In genomic region chr16:83143788-83144187, GRCh38 we compare ENCODE assay signal across 19 cellular contexts.
DNase-seq lines count a peak whose midpoint lies in the region; ATAC-seq and TF ChIP-seq lines count a peak whose summit lies in the region.
"Had no signal": no experiment of that assay in that cellular context is flagged by ENCODE, and none has a peak within 500 bp of the region (broad histone marks: within the 10 kb centered on the region; RNA-seq: fewer than 3 reads in every experiment).

No MANE protein-coding gene starts in this region.

- WGBS in hepatocyte (ENCODE audit: low lambda C conversion rate, missing lambda C conversion rate), result 6% methylated on average over 8 of the region's 8 CpGs

- H3K36me3 ChIP-seq in adipocyte (ENCODE audit: control insufficient read depth, insufficient read depth, low read length, severe bottlenecking), result no peaks in the 10 kb centered on the region
- H3K36me3 ChIP-seq in hepatocyte (replicated peaks; ENCODE audit: insufficient read depth, low read depth), result no peaks in the 10 kb centered on the region
- H3K36me3 ChIP-seq: BLaER1 treated with 17β-estradiol and CSF1 and Interleukin-3, amounts not matched to agents 10 nM and 100 nM; pancreas; Peyer's patch had no signal

- no peaks in the 10 kb centered on the region for H4K20me1 ChIP-seq in hepatocyte (ENCODE audit: insufficient read depth, poor library complexity, severe bottlenecking)

- ATAC-seq in GM19395 (IDR thresholded peaks at IDR 0.05; ENCODE audit: unreplicated experiment), result no peak
- ATAC-seq: activated CD4-positive, alpha-beta T cell treated with anti-CD3 and anti-CD28 coated beads for 36 hours; activated naive CD8-positive, alpha-beta T cell treated with anti-CD3 and anti-CD28 coated beads, Interleukin-2, amount 50 U/mL, for 24 hours; pancreas had no signal

- H3K4me2 ChIP-seq in hepatocyte, result peak overlapping the region; percentile 15

- H3K27ac ChIP-seq in hepatocyte, result peak overlapping the region; percentile 45
- H3K27ac ChIP-seq: BLaER1 treated with 17β-estradiol and CSF1 and Interleukin-3, amounts not matched to agents 10 nM and 100 nM; pancreas; Peyer's patch had no signal

- H3K9ac ChIP-seq in adipocyte (ENCODE audit: low read length), result no peak overlapping the region
- H3K9ac ChIP-seq: BLaER1 treated with 17β-estradiol and CSF1 and Interleukin-3, amounts not matched to agents 10 nM and 100 nM had no signal

- TF ChIP-seq CTCF in hepatocyte (IDR thresholded peaks at IDR 0.05; ENCODE audit: poor library complexity), result no peak

- H3K27me3 ChIP-seq in adipocyte (replicated peaks; ENCODE audit: control insufficient read depth, insufficient read depth, low read length), result no peaks in the 10 kb centered on the region
- no peaks in the 10 kb centered on the region for H3K27me3 ChIP-seq in hepatocyte
- H3K27me3 ChIP-seq: pancreas, Peyer's patch had no signal

- DNase-seq in EL (peak; percentile 5), adipocyte (ENCODE audit: low read depth) (peak; percentile 41), hepatocyte (ENCODE audit: low spot score) (peak; percentile 57), renal cortical epithelial cell (ENCODE audit: low read depth) (peak; percentile 71), GM19240 (ENCODE audit: insufficient read length, low spot score) (no peak), DMS79 (lab: John Stamatoyannopoulos, UW) (no peak)
- no peak for DNase-seq in activated CD8-positive, alpha-beta memory T cell treated with anti-CD3 and anti-CD28 coated beads, Interleukin-2, amount 50 U/mL, for 48 hours
- DNase-seq: activated CD4-positive, alpha-beta T cell treated with anti-CD3 and anti-CD28 coated beads for 36 hours; activated naive CD8-positive, alpha-beta T cell treated with anti-CD3 and anti-CD28 coated beads, Interleukin-2, amount 50 U/mL, for 24 hours; activated T-cell treated with anti-CD3 and anti-CD28 coated beads, Interleukin-2, amount 50 U/mL, for 1 hour; dermis blood vessel endothelial cell; Kasumi-1; NCI-H1694; NCI-H524; pancreas; Peyer's patch; substantia nigra had no signal

- H3K9me3 ChIP-seq in adipocyte (ENCODE audit: control insufficient read depth, low read length) (no peaks in the 10 kb centered on the region), hepatocyte (ENCODE audit: low read depth) (no peaks in the 10 kb centered on the region)
- H3K9me3 ChIP-seq: pancreas, Peyer's patch had no signal

- H3K4me1 ChIP-seq in adipocyte (ENCODE audit: control insufficient read depth, insufficient read depth, low read length) (no peaks in the 10 kb centered on the region), hepatocyte (ENCODE audit: insufficient read depth) (no peaks in the 10 kb centered on the region)
- H3K4me1 ChIP-seq: pancreas, Peyer's patch had no signal

- H3K9me2 ChIP-seq in hepatocyte (replicated peaks; ENCODE audit: insufficient read depth), result no peaks in the 10 kb centered on the region

- H3K79me2 ChIP-seq in hepatocyte, result no peaks in the 10 kb centered on the region

- H3K4me3 ChIP-seq in adipocyte (ENCODE audit: low read length) (no peak overlapping the region), hepatocyte (no peak overlapping the region)
- H3K4me3 ChIP-seq: BLaER1 treated with 17β-estradiol and CSF1 and Interleukin-3, amounts not matched to agents 10 nM and 100 nM; pancreas; Peyer's patch had no signal

- H2AFZ ChIP-seq in hepatocyte, result no peak overlapping the region

Comparison
In these comparisons a context has a peak if more than half of its experiments do, and no peak if none do; other contexts are left out.
1. DNase-seq: peak in EL (single experiment), adipocyte (single experiment), hepatocyte (single experiment) and renal cortical epithelial cell (single experiment); none in GM19240 (single experiment), DMS79 (single experiment) and activated CD8-positive, alpha-beta memory T cell treated with anti-CD3 and anti-CD28 coated beads, Interleukin-2, amount 50 U/mL, for 48 hours (single experiment).